Comparison of ENCODE assay signal across 8 cellular contexts in the genomic region with DNA sequence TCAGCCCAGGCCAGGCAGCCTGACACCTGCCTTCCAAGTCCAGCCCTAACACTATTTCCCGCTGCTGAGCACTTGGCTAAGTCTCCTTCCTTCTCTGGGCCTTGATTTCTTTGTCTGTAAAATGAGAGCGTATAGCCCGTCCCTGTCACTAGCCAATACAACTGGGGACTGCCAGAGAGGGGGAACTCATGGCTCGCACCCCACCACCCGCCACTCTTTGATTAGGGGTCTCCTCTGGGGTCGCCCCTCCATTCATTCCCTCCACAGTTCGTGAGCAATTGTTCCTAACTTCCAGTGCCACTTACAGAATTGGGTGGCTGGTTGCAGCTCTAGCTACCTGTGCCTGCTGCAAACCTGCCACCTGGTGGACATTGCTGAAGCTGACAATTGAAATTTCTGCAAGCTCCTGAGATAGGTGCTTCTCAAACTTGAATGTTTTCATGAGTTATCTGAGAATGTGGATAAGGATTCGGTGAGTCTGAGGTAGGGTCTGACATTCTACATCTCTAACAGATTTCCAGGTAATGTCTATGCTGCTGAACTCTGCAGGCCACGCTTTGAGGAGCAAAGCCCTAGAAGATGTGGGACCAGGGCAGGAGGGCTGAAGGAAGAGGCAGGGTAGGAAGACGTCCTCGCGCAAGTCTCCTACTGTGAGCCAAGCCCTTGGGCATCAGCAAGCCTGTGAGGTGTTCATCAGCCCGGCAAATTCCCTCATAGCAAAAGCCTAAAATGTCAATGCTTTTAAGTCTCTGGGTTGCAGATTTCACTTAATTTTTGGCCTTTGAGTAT. TPM values are rescaled to one million over a fixed set of nuclear protein-coding genes. Genes with fewer than 3 reads are reported as not detected.
DNase-seq lines count a peak whose midpoint lies in the region; ATAC-seq and TF ChIP-seq lines count a peak whose summit lies in the region.

No MANE protein-coding gene starts in this region.

- TF ChIP-seq CTCF in PC-3 (conservative IDR thresholded peaks at IDR 0.05; ENCODE audit: low read depth, low read length) = peak; percentile 82
- peak; percentile 90 for TF ChIP-seq CTCF in neural cell (IDR thresholded peaks at IDR 0.05; ENCODE audit: poor library complexity, severe bottlenecking)
- peak; percentile 42 to 82 for TF ChIP-seq CTCF in suprapubic skin (IDR thresholded peaks at IDR 0.05)

- no peak overlapping the region for H2AFZ ChIP-seq in PC-3 (ENCODE audit: low read length)
- no peak overlapping the region for H2AFZ ChIP-seq in neural cell (ENCODE audit: low read depth, low read length)

- 48% methylated on average over 13 of the region's 13 CpGs for WGBS in suprapubic skin

- DNase-seq in DMS153 treated with DMSO at 0.1 percent for 48 hours (lab: John Stamatoyannopoulos, UW; ENCODE audit: unreplicated experiment) (peak; percentile 44), HuH-7 (ENCODE audit: low spot score) (peak; percentile 63), PC-3 (peak; percentile 75), fibroblast of peridontal ligament (ENCODE audit: extremely low read depth) (peak; percentile 79), suprapubic skin (ENCODE audit: low spot score in 2 of 2) (peak in 1 of 2 donors; percentile 73)
- peak; percentile 73 to 77 for DNase-seq in activated T-cell treated with anti-CD3 and anti-CD28 coated beads, Interleukin-2, amount 50 U/mL, for 48 hours

- ATAC-seq in PC-3 = peak; percentile 78
- ATAC-seq in GM21423 (IDR thresholded peaks at IDR 0.05; ENCODE audit: unreplicated experiment) = no peak

- no peaks in the 10 kb centered on the region for H4K20me1 ChIP-seq in PC-3 (ENCODE audit: low read length)
- H4K20me1 ChIP-seq in neural cell (ENCODE audit: insufficient read depth) = no peaks in the 10 kb centered on the region

- TF ChIP-seq EP300 in neural cell (conservative IDR thresholded peaks at IDR 0.05; ENCODE audit: poor library complexity, severe bottlenecking) = no peak
- no peak for TF ChIP-seq EP300 in suprapubic skin (IDR thresholded peaks at IDR 0.05)

- H3K4me3 ChIP-seq in PC-3 (ENCODE audit: low read length) = no peak overlapping the region
- no peak overlapping the region for H3K4me3 ChIP-seq in neural cell (ENCODE audit: low read length)
- no peak overlapping the region for H3K4me3 ChIP-seq in suprapubic skin

- POLR2A ChIA-PET in PC-3 (lab: Charles Lee; ENCODE audit: unreplicated experiment) = no interaction called here

- H3K27me3 ChIP-seq in PC-3 (ENCODE audit: low read length) (no peaks in the 10 kb centered on the region), neural cell (ENCODE audit: insufficient read depth, low read depth, low read length) (no peaks in the 10 kb centered on the region), suprapubic skin (no peaks in the 10 kb centered on the region)

- BruUV-seq in PC-3 (replicated peaks; lab: Mats Ljungman, UMichigan) = no TSS peak

- H3F3A ChIP-seq in PC-3 (ENCODE audit: low read length, unreplicated experiment) (no peaks in the 10 kb centered on the region), neural cell (ENCODE audit: insufficient read depth, low read length, poor library complexity, severe bottlenecking) (no peaks in the 10 kb centered on the region)

- peak; percentile 83 for TF ChIP-seq RAD21 in neural cell (conservative IDR thresholded peaks at IDR 0.05)

- H3K4me1 ChIP-seq in PC-3 (ENCODE audit: insufficient read depth, low read length) (no peaks in the 10 kb centered on the region), suprapubic skin (no peaks in the 10 kb centered on the region)

- H3K36me3 ChIP-seq in PC-3 (ENCODE audit: low read depth, low read length) (no peaks in the 10 kb centered on the region), neural cell (ENCODE audit: insufficient read depth, low read length) (no peaks in the 10 kb centered on the region), suprapubic skin (no peaks in the 10 kb centered on the region)

- CTCF ChIA-PET in PC-3 (lab: Charles Lee) = interaction anchor here (0.7 to 1.0 kb wide), 5 partner anchors 15 to 143 kb away, joined by 3 to 6 read pairs (median 4); no protein-coding TSS in a partner anchor

- intact Hi-C loops in PC-3 (cut with micrococcal nuclease) = loop anchor here (1.0 to 5.0 kb wide), 3 partner anchors 15 to 121 kb away; no protein-coding TSS in a partner anchor

- H3K9me3 ChIP-seq in PC-3 (ENCODE audit: low read length) (no peaks in the 10 kb centered on the region), neural cell (ENCODE audit: low read length) (no peaks in the 10 kb centered on the region), suprapubic skin (no peaks in the 10 kb centered on the region)

- no peak for TF ChIP-seq POLR2A in suprapubic skin (IDR thresholded peaks at IDR 0.05)

- H3K27ac ChIP-seq in PC-3 (ENCODE audit: low read length) (no peak overlapping the region), neural cell (ENCODE audit: low read length) (no peak overlapping the region), suprapubic skin (no peak overlapping the region)

- H3K4me2 ChIP-seq in PC-3 (ENCODE audit: low read length) = no peak overlapping the region
- no peak overlapping the region for H3K4me2 ChIP-seq in neural cell (ENCODE audit: low read length)

- H3K9me2 ChIP-seq in PC-3 (replicated peaks; ENCODE audit: low read length) (no peaks in the 10 kb centered on the region), neural cell (ENCODE audit: insufficient read depth, low read length) (no peaks in the 10 kb centered on the region)

- H3K79me2 ChIP-seq in PC-3 (ENCODE audit: low read length) (no peaks in the 10 kb centered on the region), neural cell (replicated peaks; ENCODE audit: insufficient read depth, low read length) (no peaks in the 10 kb centered on the region)

- H3K9ac ChIP-seq in PC-3 (ENCODE audit: low read length) (no peak overlapping the region), neural cell (ENCODE audit: low read length) (no peak overlapping the region)

TF ChIP-seq in neural cell, 6 proteins besides CTCF, POLR2A, EP300 and RAD21:
- TF ChIP-seq EZH2 (IDR thresholded peaks at IDR 0.05; ENCODE audit: borderline replicate concordance, insufficient read depth, low read length, poor library complexity, severe bottlenecking) (no peak), TAF1 (IDR thresholded peaks at IDR 0.05; ENCODE audit: low read depth) (no peak), SMC3 (conservative IDR thresholded peaks at IDR 0.05; ENCODE audit: poor library complexity) (peak; percentile 95), POLR2AphosphoS5 (IDR thresholded peaks at IDR 0.05) (no peak), REST (IDR thresholded peaks at IDR 0.05; ENCODE audit: borderline replicate concordance) (no peak), MXI1 (conservative IDR thresholded peaks at IDR 0.05; ENCODE audit: poor library complexity, severe bottlenecking) (no peak)

RNA-seq across cellular contexts. Expression of gene RECK, which starts 13.3 kb away (rescaled TPM):
- total RNA-seq in PC-3 (2014; rRNA removed) = 3.8 and 5.0 TPM in 2 replicates
- 6.9 and 10.2 TPM in 2 replicates for polyA plus RNA-seq in neural cell
- polyA minus RNA-seq in neural cell = 16.7 and 17.8 TPM in 2 replicates
- 1 to 10 TPM; 3.1 to 6.4 (median 4.0) TPM for total RNA-seq in suprapubic skin
